In the genomic region with DNA sequence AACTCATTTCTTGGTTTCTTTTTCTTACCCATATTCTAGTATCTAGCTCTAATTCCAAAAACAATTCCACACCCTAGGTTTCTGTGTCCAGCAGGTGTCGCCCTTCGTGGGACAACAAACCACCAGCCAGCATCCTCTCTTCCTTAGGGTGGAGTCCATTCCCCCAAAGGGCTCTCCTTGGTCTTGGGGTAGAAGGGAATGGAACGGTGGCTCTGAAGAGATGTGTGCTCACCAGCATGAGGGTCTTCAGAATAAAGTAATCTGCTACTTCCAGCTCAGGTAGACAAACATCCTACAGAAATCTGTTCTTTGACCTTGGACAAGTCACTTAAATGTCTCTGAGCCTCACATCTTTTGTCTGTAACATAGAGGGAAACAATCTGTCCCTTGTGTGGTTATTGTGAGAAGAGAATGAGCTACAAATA, we compare ENCODE assay signal across 8 cellular contexts. TPM values are rescaled to one million over a fixed set of nuclear protein-coding genes. Genes with fewer than 3 reads are reported as not detected.
A peak's percentile ranks its signal among the peaks of the same experiment; 100 is the strongest.
DNase-seq lines count a peak whose midpoint lies in the region; ATAC-seq and TF ChIP-seq lines count a peak whose summit lies in the region.

No MANE protein-coding gene starts in this region.

- H3K9me3 ChIP-seq in vagina: no peaks in the 10 kb centered on the region

- no peaks in the 10 kb centered on the region for H3K4me1 ChIP-seq in vagina

- TF ChIP-seq CTCF in vagina (IDR thresholded peaks at IDR 0.05): peak; percentile 38 to 87 (median 83)

- intact Hi-C loops in head of caudate nucleus (cut with DNase I) (loop anchor here (5.0 kb wide), 1 partner anchor 49 kb away; no protein-coding TSS in a partner anchor), posterior vena cava (cut with DNase I) (loop anchor here (5.0 to 10.0 kb wide), 2 partner anchors 49 kb away; no protein-coding TSS in a partner anchor), vagina (cut with DNase I) (loop anchor here (2.0 kb wide), 1 partner anchor 49 kb away; no protein-coding TSS in a partner anchor)

- TF ChIP-seq POLR2A in vagina (IDR thresholded peaks at IDR 0.05): no peak

- no peak for ATAC-seq in HG02588 (IDR thresholded peaks at IDR 0.05; ENCODE audit: unreplicated experiment)

- DNase-seq in DMS79 (lab: John Stamatoyannopoulos, UW) (peak; percentile 7), Kasumi-1 (lab: John Stamatoyannopoulos, UW) (peak; percentile 71 to 79), SKM-1 (lab: John Stamatoyannopoulos, UW; ENCODE audit: unreplicated experiment) (peak; percentile 67), head of caudate nucleus (peak; percentile 39 to 93 (median 80)), posterior vena cava (ENCODE audit: low spot score) (peak; percentile 89), vagina (ENCODE audit: extremely low spot score in 2 of 2) (no peak)
- peak; percentile 72 for DNase-seq in activated naive CD4-positive, alpha-beta T cell treated with anti-CD3 and anti-CD28 coated beads, Interleukin-2, amount 50 U/mL, for 16 hours

- no peaks in the 10 kb centered on the region for H3K27me3 ChIP-seq in vagina

- H3K27ac ChIP-seq in vagina: no peak overlapping the region

- H3K4me3 ChIP-seq in vagina: no peak overlapping the region

- H3K36me3 ChIP-seq in vagina: no peaks in the 10 kb centered on the region

RNA-seq across cellular contexts. Expression of a gene that starts 7.2 kb away (rescaled TPM):
- total RNA-seq in posterior vena cava: 10 to 100 TPM in 1 of 2 donors, 1 to 10 TPM in 1; 8.0 to 19.2 TPM
- total RNA-seq in vagina: 10.3 TPM

RNA-seq across cellular contexts. Expression of a gene that starts 19.2 kb away (rescaled TPM):
- total RNA-seq in posterior vena cava (10 to 100 TPM; 16.1 to 35.0 TPM), vagina (27.7 TPM)

RNA-seq across cellular contexts. Expression of a gene that starts 34.7 kb away (rescaled TPM):
- total RNA-seq in posterior vena cava (100 to 1,000 TPM; 125 to 129 TPM), vagina (125 TPM)

Comparison
In these comparisons a context has a peak if more than half of its experiments do, and no peak if none do; other contexts are left out.
1. DNase-seq: peak in DMS79 (single experiment), Kasumi-1 (2 of 2), SKM-1 (single experiment), activated naive CD4-positive, alpha-beta T cell treated with anti-CD3 and anti-CD28 coated beads, Interleukin-2, amount 50 U/mL, for 16 hours (single experiment), head of caudate nucleus (42 of 42) and posterior vena cava (single experiment); none in vagina (0 of 2).